27 cellular contexts compared by ENCODE assay signal in genomic region chr11:76612226-76612625, GRCh38. TPM values are rescaled to one million over a fixed set of nuclear protein-coding genes. Genes with fewer than 3 reads are reported as not detected.
"Had no signal": no experiment of that assay in that cellular context is flagged by ENCODE, and none has a peak within 500 bp of the region (broad histone marks: within the 10 kb centered on the region; RNA-seq: fewer than 3 reads in every experiment).

No MANE protein-coding gene starts in this region.

- H3K4me1 ChIP-seq: parathyroid adenoma, psoas muscle, right lobe of liver had no signal

- H3K4me3 ChIP-seq: neural progenitor cell, ovary, psoas muscle, right lobe of liver, sigmoid colon, thoracic aorta, thyroid gland, tibial nerve, upper lobe of left lung, vagina had no signal

- H3K4me3 Mint-ChIP-seq: natural killer cell; nephron; neural progenitor cell; stimulated activated memory B cell treated with anti-CD40 and anti-IgM and Interleukin-4, amounts not matched to agents 10 μg/mL and 1 μg/mL and 100 μg/mL, for 72 hours; stimulated activated naive CD8-positive, alpha-beta T cell treated with anti-CD3 and anti-CD28 coated beads, Interleukin-15, amount 100 ng/mL, for 72 hours had no signal

- H3K27me3 ChIP-seq: neural progenitor cell, ovary, right lobe of liver, sigmoid colon, thyroid gland, tibial nerve, vagina had no signal

- H3K9ac ChIP-seq: neural progenitor cell, parathyroid adenoma had no signal

- H3K27ac ChIP-seq: neural progenitor cell, ovary, parathyroid adenoma, psoas muscle, right lobe of liver, sigmoid colon, thyroid gland, tibial nerve, upper lobe of left lung, vagina had no signal

- H2AFZ ChIP-seq: neural progenitor cell, parathyroid adenoma had no signal

- H3K9me3 Mint-ChIP-seq: natural killer cell; nephron; stimulated activated naive CD8-positive, alpha-beta T cell treated with anti-CD3 and anti-CD28 coated beads, Interleukin-15, amount 100 ng/mL, for 72 hours had no signal

- H3K4me2 ChIP-seq: neural progenitor cell had no signal

- H3K9me3 ChIP-seq: ovary, psoas muscle, right lobe of liver, sigmoid colon, thoracic aorta, thyroid gland, tibial nerve, upper lobe of left lung, vagina had no signal

- H3K27ac Mint-ChIP-seq: natural killer cell; neural progenitor cell; progenitor cell of endocrine pancreas; stimulated activated memory B cell treated with anti-CD40 and anti-IgM and Interleukin-4, amounts not matched to agents 10 μg/mL and 1 μg/mL and 100 μg/mL, for 72 hours; stimulated activated naive CD8-positive, alpha-beta T cell treated with anti-CD3 and anti-CD28 coated beads, Interleukin-15, amount 100 ng/mL, for 72 hours had no signal

- DNase-seq: natural killer cell; occipital lobe; ovary; psoas muscle; right cardiac atrium; small intestine; stimulated activated CD4-positive, alpha-beta T cell treated with anti-CD3 and anti-CD28 coated beads, Interleukin-12 subunit alpha, Interleukin-12 subunit beta, amount 100 ng/mL, for 4 hours; stimulated activated CD4-positive, alpha-beta T cell treated with anti-CD3 and anti-CD28 coated beads, Interleukin-1b, Interleukin-23, amount 100 ng/mL, for 48 hours; stimulated activated CD4-positive, alpha-beta T cell treated with anti-CD3 and anti-CD28 coated beads, Interleukin-4, amount 100 ng/mL, for 1 hour; stimulated activated CD4-positive, alpha-beta T cell treated with anti-CD3 and anti-CD28 coated beads, Interleukin-4, amount 100 ng/mL, for 4 hours; stimulated activated naive CD4-positive, alpha-beta T cell; stimulated activated naive CD8-positive, alpha-beta T cell treated with anti-CD3 and anti-CD28 coated beads, Interleukin-15, amount 100 ng/mL, for 72 hours; stimulated activated naive CD8-positive, alpha-beta T cell treated with anti-CD3 and anti-CD28 coated beads, Interleukin-15, Interleukin-2, amounts not matched to agents 100 U/mL and 50 U/mL, for 24 hours; thyroid gland; trophoblast cell; upper lobe of left lung had no signal

- ATAC-seq: natural killer cell; psoas muscle; right cardiac atrium; right lobe of liver; stimulated activated memory B cell treated with anti-CD40 and anti-IgM and Interleukin-4, amounts not matched to agents 10 μg/mL and 1 μg/mL and 100 μg/mL, for 72 hours; stimulated activated naive CD8-positive, alpha-beta T cell treated with anti-CD3 and anti-CD28 coated beads, Interleukin-15, amount 100 ng/mL, for 72 hours; stimulated activated naive CD8-positive, alpha-beta T cell treated with anti-CD3 and anti-CD28 coated beads, Interleukin-15, Interleukin-2, amounts not matched to agents 100 U/mL and 50 U/mL, for 24 hours had no signal

- H3K79me2 ChIP-seq: parathyroid adenoma had no signal

- H3K27me3 Mint-ChIP-seq: progenitor cell of endocrine pancreas had no signal

- H3K36me3 Mint-ChIP-seq: natural killer cell, neural progenitor cell had no signal

- H3K4me1 Mint-ChIP-seq: natural killer cell had no signal

- H3K36me3 ChIP-seq: neural progenitor cell, ovary, right lobe of liver, sigmoid colon, thoracic aorta, thyroid gland, tibial nerve, upper lobe of left lung, vagina had no signal

RNA-seq across cellular contexts. Expression of gene LRRC32, which starts 58.3 kb away (rescaled TPM):
- polyA plus RNA-seq: neural cell had no signal
